1 cellular context compared by ENCODE assay signal in the genomic region with DNA sequence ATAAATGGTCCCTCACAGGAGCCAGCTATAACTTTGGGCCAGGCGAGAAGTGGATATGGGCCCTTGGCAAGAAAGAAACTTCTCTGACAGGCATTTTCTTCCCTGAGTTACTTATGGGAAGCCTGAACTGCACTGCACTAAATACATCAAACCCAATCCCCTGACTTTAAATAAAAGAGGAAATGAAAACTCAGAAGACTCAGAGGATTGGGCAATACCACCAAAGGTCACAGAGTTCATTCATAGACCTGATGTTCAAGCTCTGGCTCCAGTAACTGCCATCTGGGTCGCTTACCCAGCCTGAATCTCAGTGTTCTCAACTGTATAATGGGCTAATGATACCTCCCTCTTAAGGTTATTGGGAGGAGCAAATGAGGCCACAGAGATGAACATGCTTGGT.
A peak's percentile ranks its signal among the peaks of the same experiment; 100 is the strongest.
TF ChIP-seq lines count a peak whose summit lies in the region.

No MANE protein-coding gene starts in this region.

TF ChIP-seq in K562, 482 proteins besides CTCF, POLR2A, EP300 and RAD21:
- TF ChIP-seq, protein P1, sequence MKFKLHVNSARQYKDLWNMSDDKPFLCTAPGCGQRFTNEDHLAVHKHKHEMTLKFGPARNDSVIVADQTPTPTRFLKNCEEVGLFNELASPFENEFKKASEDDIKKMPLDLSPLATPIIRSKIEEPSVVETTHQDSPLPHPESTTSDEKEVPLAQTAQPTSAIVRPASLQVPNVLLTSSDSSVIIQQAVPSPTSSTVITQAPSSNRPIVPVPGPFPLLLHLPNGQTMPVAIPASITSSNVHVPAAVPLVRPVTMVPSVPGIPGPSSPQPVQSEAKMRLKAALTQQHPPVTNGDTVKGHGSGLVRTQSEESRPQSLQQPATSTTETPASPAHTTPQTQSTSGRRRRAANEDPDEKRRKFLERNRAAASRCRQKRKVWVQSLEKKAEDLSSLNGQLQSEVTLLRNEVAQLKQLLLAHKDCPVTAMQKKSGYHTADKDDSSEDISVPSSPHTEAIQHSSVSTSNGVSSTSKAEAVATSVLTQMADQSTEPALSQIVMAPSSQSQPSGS (CRISPR knock-in tag; IDR thresholded peaks at IDR 0.05), result no peak
- TF ChIP-seq RBM25 (IDR thresholded peaks at IDR 0.05; ENCODE audit: low read depth, low read length, severe bottlenecking) (peak; percentile 46), SPI1 (IDR thresholded peaks at IDR 0.05; ENCODE audit: borderline replicate concordance, low read depth, low read length) (0 out of 2 replicates have a peak, but pooled peaks have one; percentile 19), KLF1 (tag; IDR thresholded peaks at IDR 0.05) (no peak)
